Comparison of ENCODE assay signal across 28 cellular contexts in genomic region chr7:98679741-98680140, GRCh38.
"Had no signal": no experiment of that assay in that cellular context is flagged by ENCODE, and none has a peak within 500 bp of the region (broad histone marks: within the 10 kb centered on the region; RNA-seq: fewer than 3 reads in every experiment).

No MANE protein-coding gene starts in this region.

- ATAC-seq: activated CD4-positive, alpha-beta T cell treated with anti-CD3 and anti-CD28 coated beads for 36 hours; activated CD8-positive, alpha-beta memory T cell treated with anti-CD3 and anti-CD28 coated beads, Interleukin-2, amount 10 ng/mL, durations not matched to agents 7 days and 5 days; activated CD8-positive, alpha-beta T cell treated with anti-CD3 and anti-CD28 coated beads, Interleukin-2, amount 10 ng/mL, durations not matched to agents 7 days and 5 days; activated naive CD4-positive, alpha-beta T cell treated with anti-CD3 and anti-CD28 coated beads, Interleukin-2, amount 50 U/mL, for 72 hours; gastroesophageal sphincter; T-helper 17 cell had no signal

- H3K4me3 ChIP-seq: ascending aorta, breast epithelium, cardiac muscle cell, colonic mucosa, esophagus squamous epithelium, gastroesophageal sphincter had no signal

- DNase-seq: activated CD4-positive, alpha-beta memory T cell treated with anti-CD3 and anti-CD28 coated beads for 36 hours; activated CD4-positive, alpha-beta T cell treated with anti-CD3 and anti-CD28 coated beads for 36 hours; activated CD4-positive, alpha-beta T cell treated with anti-CD3 and anti-CD28 coated beads, Interleukin-2, amount 10 ng/mL, durations not matched to agents 24 days and 14 days; activated CD4-positive, CD25-positive, alpha-beta regulatory T cell; activated CD4-positive, CD25-positive, alpha-beta regulatory T cell treated with anti-CD3 and anti-CD28 coated beads, Interleukin-2, amount 50 U/mL, for 72 hours; activated CD8-positive, alpha-beta memory T cell treated with anti-CD3 and anti-CD28 coated beads, Interleukin-2, amount 10 ng/mL, durations not matched to agents 7 days and 5 days; activated CD8-positive, alpha-beta memory T cell treated with anti-CD3 and anti-CD28 coated beads, Interleukin-2, amount 50 U/mL, for 4 hours; activated CD8-positive, alpha-beta T cell treated with anti-CD3 and anti-CD28 coated beads, Interleukin-2, amount 10 ng/mL, durations not matched to agents 7 days and 5 days; activated effector memory CD4-positive, alpha-beta T cell treated with anti-CD3 and anti-CD28 coated beads, Interleukin-2, amount 50 U/mL, for 16 hours; activated naive CD4-positive, alpha-beta T cell; activated naive CD4-positive, alpha-beta T cell treated with anti-CD3 and anti-CD28 coated beads, Interleukin-2, amount 10 ng/mL, durations not matched to agents 7 days and 5 days; activated naive CD8-positive, alpha-beta T cell treated with anti-CD3 and anti-CD28 coated beads, Interleukin-2, amount 10 ng/mL, durations not matched to agents 7 days and 5 days; activated T-cell treated with anti-CD3 and anti-CD28 coated beads, Interleukin-2, amount 50 U/mL, for 1 hour; activated T-cell treated with anti-CD3 and anti-CD28 coated beads, Interleukin-2, amount 50 U/mL, for 48 hours; central memory CD4-positive, alpha-beta T cell; cerebellar nuclear complex; colonic mucosa; effector CD8-positive, alpha-beta T cell; esophagus squamous epithelium; foreskin melanocyte; head of caudate nucleus; T-helper 17 cell; T1000 had no signal
